Comparison of ENCODE assay signal across 33 cellular contexts in the genomic region with DNA sequence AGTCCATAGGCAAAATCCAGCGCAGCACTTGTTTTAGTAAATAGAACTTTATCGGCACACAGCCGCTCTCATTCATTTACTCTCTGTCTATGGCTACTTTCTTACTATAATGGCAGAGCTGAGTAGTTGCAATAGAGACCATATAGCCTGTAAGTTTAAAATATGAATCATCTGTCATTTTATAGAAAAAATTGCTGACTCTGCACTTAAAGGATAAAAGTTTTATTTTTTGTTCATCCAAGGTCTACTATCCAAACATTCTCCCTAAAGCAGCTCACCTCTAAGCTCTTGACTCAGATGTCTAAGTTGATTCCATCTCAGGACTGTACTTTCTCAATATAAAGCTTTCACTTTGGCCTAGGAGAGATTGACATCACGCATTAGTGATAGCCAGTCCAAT.
"Had no signal": no experiment of that assay in that cellular context is flagged by ENCODE, and none has a peak within 500 bp of the region (broad histone marks: within the 10 kb centered on the region; RNA-seq: fewer than 3 reads in every experiment).

No MANE protein-coding gene starts in this region.

- DNase-seq: activated B cell treated with CpG ODN at 0.5 μM for 24 hours; activated CD4-positive, alpha-beta memory T cell treated with anti-CD3 and anti-CD28 coated beads for 36 hours; activated CD4-positive, alpha-beta T cell treated with anti-CD3 and anti-CD28 coated beads for 4 hours; activated CD4-positive, alpha-beta T cell treated with anti-CD3 and anti-CD28 coated beads, Interleukin-2, amount 10 ng/mL, durations not matched to agents 24 days and 14 days; activated CD4-positive, alpha-beta T cell treated with anti-CD3 and anti-CD28 coated beads, Interleukin-2, amount 50 U/mL, for 1 hour; activated CD4-positive, alpha-beta T cell treated with anti-CD3 and anti-CD28 coated beads, Interleukin-2, amount 50 U/mL, for 4 hours; activated CD4-positive, CD25-positive, alpha-beta regulatory T cell treated with anti-CD3 and anti-CD28 coated beads, Interleukin-2, amount 50 U/mL, for 72 hours; activated CD8-positive, alpha-beta memory T cell treated with anti-CD3 and anti-CD28 coated beads, Interleukin-2, amount 50 U/mL, for 4 hours; activated CD8-positive, alpha-beta T cell treated with anti-CD3 and anti-CD28 coated beads for 36 hours; activated effector memory CD4-positive, alpha-beta T cell treated with anti-CD3 and anti-CD28 coated beads, Interleukin-2, amount 50 U/mL, for 16 hours; activated gamma-delta T cell treated with Interleukin-2 at 50 U/mL for 16 hours; activated naive CD4-positive, alpha-beta T cell; activated naive CD4-positive, alpha-beta T cell treated with anti-CD3 and anti-CD28 coated beads for 36 hours; activated naive CD4-positive, alpha-beta T cell treated with anti-CD3 and anti-CD28 coated beads, Interleukin-2, amount 50 U/mL, for 16 hours; activated naive CD8-positive, alpha-beta T cell treated with anti-CD3 and anti-CD28 coated beads for 36 hours; activated T-cell treated with anti-CD3 and anti-CD28 coated beads for 4 hours; activated T-cell treated with anti-CD3 and anti-CD28 coated beads, Interleukin-2, amount 50 U/mL, for 1 hour; activated T-cell treated with anti-CD3 and anti-CD28 coated beads, Interleukin-2, amount 50 U/mL, for 4 hours; activated T-cell treated with anti-CD3 and anti-CD28 coated beads, Interleukin-2, amount 50 U/mL, for 72 hours; adrenal gland; amniotic stem cell; aorta; body of pancreas; brain microvascular endothelial cell; central memory CD4-positive, alpha-beta T cell; T-helper 2 cell; T-helper 9 cell had no signal

- H3K4me1 ChIP-seq: adrenal gland, body of pancreas, breast epithelium had no signal

- H3K27ac ChIP-seq: adrenal gland, body of pancreas, brain microvascular endothelial cell, breast epithelium, VCaP had no signal

- H3K36me3 ChIP-seq: adrenal gland, brain microvascular endothelial cell, breast epithelium had no signal

- FAIRE-seq: astrocyte, TTC549 had no signal

- ATAC-seq: activated CD8-positive, alpha-beta T cell treated with anti-CD3 and anti-CD28 coated beads for 36 hours; activated naive CD4-positive, alpha-beta T cell treated with anti-CD3 and anti-CD28 coated beads, Interleukin-2, amount 50 U/mL, for 72 hours; activated T-cell treated with anti-CD3 and anti-CD28 coated beads, Interleukin-2, amount 50 U/mL, for 4 hours; activated T-cell treated with anti-CD3 and anti-CD28 coated beads, Interleukin-2, amount 50 U/mL, for 72 hours; activated T-helper 17 cell treated with anti-CD3 and anti-CD28 coated beads, Interleukin-2, amount 50 U/mL, for 72 hours; body of pancreas had no signal

- H3K27me3 ChIP-seq: adrenal gland, body of pancreas, brain microvascular endothelial cell, breast epithelium had no signal

- H3K4me3 ChIP-seq: adrenal gland, body of pancreas, breast epithelium had no signal

- H3K9me3 ChIP-seq: adrenal gland, body of pancreas, breast epithelium had no signal
